In the genomic region with DNA sequence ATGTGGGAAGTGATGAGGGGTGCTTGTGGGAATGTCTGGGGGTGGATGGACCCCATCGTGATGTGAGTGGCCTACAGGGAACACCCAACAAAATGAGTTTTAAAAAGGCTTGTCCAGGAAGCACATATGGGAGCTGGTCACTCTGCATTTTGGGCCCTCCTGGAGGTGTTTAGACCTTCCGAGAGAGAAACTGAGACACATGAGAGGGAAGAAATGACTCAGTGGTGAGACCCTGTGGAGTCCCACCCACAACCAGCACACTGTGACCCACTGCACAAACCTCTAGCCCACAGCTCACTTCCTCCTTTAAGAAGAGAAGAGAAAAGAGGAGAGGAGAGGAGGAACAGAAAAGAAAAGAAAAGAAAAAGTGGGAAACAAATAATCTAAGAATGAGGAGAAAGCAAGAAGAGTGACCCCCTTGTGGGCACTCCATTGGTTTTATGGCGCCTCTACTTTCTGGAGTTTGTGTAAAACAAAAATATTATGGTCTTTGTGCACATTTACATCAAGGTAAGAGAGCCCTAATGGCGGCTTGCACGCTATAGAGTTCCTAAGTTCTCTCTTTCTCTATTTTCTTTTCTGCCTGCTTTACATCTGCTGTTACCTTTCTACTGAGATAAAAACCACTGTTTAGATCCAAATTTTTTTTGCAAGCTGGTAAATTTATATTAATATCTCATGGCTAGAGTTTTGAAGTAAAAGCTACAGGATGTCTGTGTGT, we compare ENCODE assay signal across 1 cellular context.
TF ChIP-seq lines count a peak whose summit lies in the region.

No MANE protein-coding gene starts in this region.

TF ChIP-seq in WTC11, 78 proteins besides CTCF, POLR2A, EP300 and RAD21 (continued from another document):
- TF ChIP-seq, protein P1, sequence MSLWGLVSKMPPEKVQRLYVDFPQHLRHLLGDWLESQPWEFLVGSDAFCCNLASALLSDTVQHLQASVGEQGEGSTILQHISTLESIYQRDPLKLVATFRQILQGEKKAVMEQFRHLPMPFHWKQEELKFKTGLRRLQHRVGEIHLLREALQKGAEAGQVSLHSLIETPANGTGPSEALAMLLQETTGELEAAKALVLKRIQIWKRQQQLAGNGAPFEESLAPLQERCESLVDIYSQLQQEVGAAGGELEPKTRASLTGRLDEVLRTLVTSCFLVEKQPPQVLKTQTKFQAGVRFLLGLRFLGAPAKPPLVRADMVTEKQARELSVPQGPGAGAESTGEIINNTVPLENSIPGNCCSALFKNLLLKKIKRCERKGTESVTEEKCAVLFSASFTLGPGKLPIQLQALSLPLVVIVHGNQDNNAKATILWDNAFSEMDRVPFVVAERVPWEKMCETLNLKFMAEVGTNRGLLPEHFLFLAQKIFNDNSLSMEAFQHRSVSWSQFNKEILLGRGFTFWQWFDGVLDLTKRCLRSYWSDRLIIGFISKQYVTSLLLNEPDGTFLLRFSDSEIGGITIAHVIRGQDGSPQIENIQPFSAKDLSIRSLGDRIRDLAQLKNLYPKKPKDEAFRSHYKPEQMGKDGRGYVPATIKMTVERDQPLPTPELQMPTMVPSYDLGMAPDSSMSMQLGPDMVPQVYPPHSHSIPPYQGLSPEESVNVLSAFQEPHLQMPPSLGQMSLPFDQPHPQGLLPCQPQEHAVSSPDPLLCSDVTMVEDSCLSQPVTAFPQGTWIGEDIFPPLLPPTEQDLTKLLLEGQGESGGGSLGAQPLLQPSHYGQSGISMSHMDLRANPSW (CRISPR knock-in tag; conservative IDR thresholded peaks at IDR 0.05; ENCODE audit: low read depth): no peak
- TF ChIP-seq CREM (CRISPR knock-in tag; IDR thresholded peaks at IDR 0.05) (no peak), ZNF232 (CRISPR knock-in tag; IDR thresholded peaks at IDR 0.05) (no peak), NR3C1 (CRISPR knock-in tag; conservative IDR thresholded peaks at IDR 0.05; ENCODE audit: low read depth) (no peak), PRRX2 (CRISPR knock-in tag; IDR thresholded peaks at IDR 0.05) (no peak), SP1 (CRISPR knock-in tag; conservative IDR thresholded peaks at IDR 0.05) (no peak), RORB (CRISPR knock-in tag; IDR thresholded peaks at IDR 0.05) (no peak), SMAD3 (CRISPR knock-in tag; IDR thresholded peaks at IDR 0.05; ENCODE audit: borderline replicate concordance) (no peak), KAT7 (CRISPR knock-in tag; IDR thresholded peaks at IDR 0.05; ENCODE audit: borderline replicate concordance) (no peak), NFE2L1 (CRISPR knock-in tag; IDR thresholded peaks at IDR 0.05) (no peak), ATF1 (CRISPR knock-in tag; IDR thresholded peaks at IDR 0.05) (no peak)
- TF ChIP-seq, protein P2, sequence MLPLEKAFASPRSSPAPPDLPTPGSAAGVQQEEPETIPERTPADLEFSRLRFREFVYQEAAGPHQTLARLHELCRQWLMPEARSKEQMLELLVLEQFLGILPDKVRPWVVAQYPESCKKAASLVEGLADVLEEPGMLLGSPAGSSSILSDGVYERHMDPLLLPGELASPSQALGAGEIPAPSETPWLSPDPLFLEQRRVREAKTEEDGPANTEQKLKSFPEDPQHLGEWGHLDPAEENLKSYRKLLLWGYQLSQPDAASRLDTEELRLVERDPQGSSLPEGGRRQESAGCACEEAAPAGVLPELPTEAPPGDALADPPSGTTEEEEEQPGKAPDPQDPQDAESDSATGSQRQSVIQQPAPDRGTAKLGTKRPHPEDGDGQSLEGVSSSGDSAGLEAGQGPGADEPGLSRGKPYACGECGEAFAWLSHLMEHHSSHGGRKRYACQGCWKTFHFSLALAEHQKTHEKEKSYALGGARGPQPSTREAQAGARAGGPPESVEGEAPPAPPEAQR (CRISPR knock-in tag; IDR thresholded peaks at IDR 0.05): no peak
- TF ChIP-seq, protein P3, sequence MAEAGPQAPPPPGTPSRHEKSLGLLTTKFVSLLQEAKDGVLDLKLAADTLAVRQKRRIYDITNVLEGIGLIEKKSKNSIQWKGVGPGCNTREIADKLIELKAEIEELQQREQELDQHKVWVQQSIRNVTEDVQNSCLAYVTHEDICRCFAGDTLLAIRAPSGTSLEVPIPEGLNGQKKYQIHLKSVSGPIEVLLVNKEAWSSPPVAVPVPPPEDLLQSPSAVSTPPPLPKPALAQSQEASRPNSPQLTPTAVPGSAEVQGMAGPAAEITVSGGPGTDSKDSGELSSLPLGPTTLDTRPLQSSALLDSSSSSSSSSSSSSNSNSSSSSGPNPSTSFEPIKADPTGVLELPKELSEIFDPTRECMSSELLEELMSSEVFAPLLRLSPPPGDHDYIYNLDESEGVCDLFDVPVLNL (CRISPR knock-in tag; IDR thresholded peaks at IDR 0.05; ENCODE audit: borderline replicate concordance, low read depth): no peak
- TF ChIP-seq, protein P4, sequence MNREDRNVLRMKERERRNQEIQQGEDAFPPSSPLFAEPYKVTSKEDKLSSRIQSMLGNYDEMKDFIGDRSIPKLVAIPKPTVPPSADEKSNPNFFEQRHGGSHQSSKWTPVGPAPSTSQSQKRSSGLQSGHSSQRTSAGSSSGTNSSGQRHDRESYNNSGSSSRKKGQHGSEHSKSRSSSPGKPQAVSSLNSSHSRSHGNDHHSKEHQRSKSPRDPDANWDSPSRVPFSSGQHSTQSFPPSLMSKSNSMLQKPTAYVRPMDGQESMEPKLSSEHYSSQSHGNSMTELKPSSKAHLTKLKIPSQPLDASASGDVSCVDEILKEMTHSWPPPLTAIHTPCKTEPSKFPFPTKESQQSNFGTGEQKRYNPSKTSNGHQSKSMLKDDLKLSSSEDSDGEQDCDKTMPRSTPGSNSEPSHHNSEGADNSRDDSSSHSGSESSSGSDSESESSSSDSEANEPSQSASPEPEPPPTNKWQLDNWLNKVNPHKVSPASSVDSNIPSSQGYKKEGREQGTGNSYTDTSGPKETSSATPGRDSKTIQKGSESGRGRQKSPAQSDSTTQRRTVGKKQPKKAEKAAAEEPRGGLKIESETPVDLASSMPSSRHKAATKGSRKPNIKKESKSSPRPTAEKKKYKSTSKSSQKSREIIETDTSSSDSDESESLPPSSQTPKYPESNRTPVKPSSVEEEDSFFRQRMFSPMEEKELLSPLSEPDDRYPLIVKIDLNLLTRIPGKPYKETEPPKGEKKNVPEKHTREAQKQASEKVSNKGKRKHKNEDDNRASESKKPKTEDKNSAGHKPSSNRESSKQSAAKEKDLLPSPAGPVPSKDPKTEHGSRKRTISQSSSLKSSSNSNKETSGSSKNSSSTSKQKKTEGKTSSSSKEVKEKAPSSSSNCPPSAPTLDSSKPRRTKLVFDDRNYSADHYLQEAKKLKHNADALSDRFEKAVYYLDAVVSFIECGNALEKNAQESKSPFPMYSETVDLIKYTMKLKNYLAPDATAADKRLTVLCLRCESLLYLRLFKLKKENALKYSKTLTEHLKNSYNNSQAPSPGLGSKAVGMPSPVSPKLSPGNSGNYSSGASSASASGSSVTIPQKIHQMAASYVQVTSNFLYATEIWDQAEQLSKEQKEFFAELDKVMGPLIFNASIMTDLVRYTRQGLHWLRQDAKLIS (CRISPR knock-in tag; IDR thresholded peaks at IDR 0.05; ENCODE audit: borderline replicate concordance): no peak
TF ChIP-seq in WTC11: peak in this region for 0.
